Comparison of ENCODE assay signal across 13 cellular contexts in genomic region chr3:140845878-140846277, GRCh38.
DNase-seq lines count a peak whose midpoint lies in the region; ATAC-seq, FAIRE-seq and TF ChIP-seq lines count a peak whose summit lies in the region.
"Had no signal": no experiment of that assay in that cellular context is flagged by ENCODE, and none has a peak within 500 bp of the region (broad histone marks: within the 10 kb centered on the region; RNA-seq: fewer than 3 reads in every experiment).

No MANE protein-coding gene starts in this region.

- ATAC-seq in GM18867 (IDR thresholded peaks at IDR 0.05; ENCODE audit: unreplicated experiment): peak; percentile 33
- peak; percentile 46 for ATAC-seq in GM21515 (IDR thresholded peaks at IDR 0.05; ENCODE audit: unreplicated experiment)
- ATAC-seq in HG03064 (IDR thresholded peaks at IDR 0.05; ENCODE audit: low read depth, unreplicated experiment): peak; percentile 49
- ATAC-seq in activated B cell treated with CpG ODN at 0.5 μM for 24 hours (ENCODE audit: low read depth): peak; percentile 19
- ATAC-seq in activated T-cell treated with anti-CD3 and anti-CD28 coated beads, Interleukin-2, amount 50 U/mL, for 4 hours: no peak
- ATAC-seq: lower lobe of right lung had no signal

- H3K27ac ChIP-seq in caudate nucleus (ENCODE audit: low read depth, low read length): no peak overlapping the region
- H3K27ac ChIP-seq: BLaER1 treated with 17β-estradiol and CSF1 and Interleukin-3, amounts not matched to agents 10 nM and 100 nM; lower lobe of right lung had no signal

- DNase-seq in activated B cell treated with CpG ODN at 0.5 μM for 24 hours (no peak), RCC 7860 (ENCODE audit: low spot score) (no peak), caudate nucleus (lab: John Stamatoyannopoulos, UW) (no peak)
- DNase-seq in activated T-cell treated with anti-CD3 and anti-CD28 coated beads, Interleukin-2, amount 50 U/mL, for 4 hours: no peak
- DNase-seq: activated CD4-positive, CD25-positive, alpha-beta regulatory T cell; lower lobe of right lung; NCI-H1417; NCI-H774 had no signal

- no peak for TF ChIP-seq CTCF in activated B cell treated with CpG ODN at 0.5 μM for 24 hours (IDR thresholded peaks at IDR 0.05)

- no peaks in the 10 kb centered on the region for H3K9me3 Mint-ChIP-seq in activated B cell treated with CpG ODN at 0.5 μM for 24 hours
- H3K9me3 Mint-ChIP-seq in activated T-cell treated with anti-CD3 and anti-CD28 coated beads, Interleukin-2, amount 50 U/mL, for 4 hours: no peaks in the 10 kb centered on the region

- POLR2A ChIA-PET in activated B cell treated with CpG ODN at 0.5 μM for 24 hours (lab: Charles Lee): no interaction called here

- no peak for FAIRE-seq in RCC 7860 (lab: Jason Lieb, UNC)
- FAIRE-seq: astrocyte had no signal

- peaks cover 4% of the 10 kb centered on the region for H3K27me3 Mint-ChIP-seq in activated B cell treated with CpG ODN at 0.5 μM for 24 hours
- H3K27me3 Mint-ChIP-seq in activated T-cell treated with anti-CD3 and anti-CD28 coated beads, Interleukin-2, amount 50 U/mL, for 4 hours (ENCODE audit: low read depth): peaks cover 10% of the 10 kb centered on the region

- peaks cover 34% of the 10 kb centered on the region for H3K4me1 Mint-ChIP-seq in activated B cell treated with CpG ODN at 0.5 μM for 24 hours
- peaks cover 6% of the 10 kb centered on the region for H3K4me1 Mint-ChIP-seq in activated T-cell treated with anti-CD3 and anti-CD28 coated beads, Interleukin-2, amount 50 U/mL, for 4 hours (ENCODE audit: low read depth)

- peak overlapping the region; percentile 1 for H3K4me3 Mint-ChIP-seq in activated B cell treated with CpG ODN at 0.5 μM for 24 hours
- no peak overlapping the region for H3K4me3 Mint-ChIP-seq in activated T-cell treated with anti-CD3 and anti-CD28 coated beads, Interleukin-2, amount 50 U/mL, for 4 hours

- CTCF ChIA-PET in activated B cell treated with CpG ODN at 0.5 μM for 24 hours (lab: Charles Lee): no interaction called here

- peak overlapping the region; percentile 2 for H3K27ac Mint-ChIP-seq in activated B cell treated with CpG ODN at 0.5 μM for 24 hours

- no peaks in the 10 kb centered on the region for H3K36me3 Mint-ChIP-seq in activated B cell treated with CpG ODN at 0.5 μM for 24 hours (ENCODE audit: low read depth)
- H3K36me3 Mint-ChIP-seq in activated T-cell treated with anti-CD3 and anti-CD28 coated beads, Interleukin-2, amount 50 U/mL, for 4 hours (ENCODE audit: insufficient read depth): no peaks in the 10 kb centered on the region

- intact Hi-C loops in activated B cell treated with CpG ODN at 0.5 μM for 24 hours (cut with micrococcal nuclease): no loop called here

Comparison
In these comparisons a context has a peak if more than half of its experiments do, and no peak if none do; other contexts are left out.
1. ATAC-seq: peak in GM18867 (single experiment), GM21515 (single experiment), HG03064 (single experiment) and activated B cell treated with CpG ODN at 0.5 μM for 24 hours (single experiment); none in activated T-cell treated with anti-CD3 and anti-CD28 coated beads, Interleukin-2, amount 50 U/mL, for 4 hours (0 of 2).